Comparison of ENCODE assay signal across 32 cellular contexts in genomic region chr4:73419106-73420038, GRCh38. TPM values are rescaled to one million over a fixed set of nuclear protein-coding genes. Genes with fewer than 3 reads are reported as not detected.
"Had no signal": no experiment of that assay in that cellular context is flagged by ENCODE, and none has a peak within 500 bp of the region (broad histone marks: within the 10 kb centered on the region; RNA-seq: fewer than 3 reads in every experiment).

No MANE protein-coding gene starts in this region.

- H3K4me1 ChIP-seq: breast epithelium, esophagus squamous epithelium, gastrocnemius medialis, pancreas, psoas muscle, right atrium auricular region, spleen, uterus had no signal

- H3K4me3 Mint-ChIP-seq: activated B cell treated with CpG ODN at 0.5 μM for 24 hours; activated CD8-positive, alpha-beta T cell treated with anti-CD3 and anti-CD28 coated beads for 36 hours; activated naive CD4-positive, alpha-beta T cell treated with anti-CD3 and anti-CD28 coated beads, Interleukin-2, amount 50 U/mL, for 24 hours; activated naive CD8-positive, alpha-beta T cell treated with anti-CD3 and anti-CD28 coated beads, Interleukin-2, amount 50 U/mL, for 24 hours; central memory CD8-positive, alpha-beta T cell; memory B cell; naive thymus-derived CD8-positive, alpha-beta T cell; neural crest cell; T-cell; type B pancreatic cell had no signal

- H3K27me3 Mint-ChIP-seq: activated B cell treated with CpG ODN at 0.5 μM for 24 hours; activated CD8-positive, alpha-beta T cell treated with anti-CD3 and anti-CD28 coated beads for 36 hours; activated naive CD8-positive, alpha-beta T cell treated with anti-CD3 and anti-CD28 coated beads, Interleukin-2, amount 50 U/mL, for 24 hours; memory B cell; type B pancreatic cell had no signal

- H3K27ac ChIP-seq: breast epithelium, epithelial cell of prostate, esophagus squamous epithelium, gastrocnemius medialis, pancreas, psoas muscle, right atrium auricular region, spleen, uterus had no signal

- DNase-seq: activated B cell treated with CpG ODN at 0.5 μM for 24 hours; activated CD4-positive, alpha-beta T cell treated with anti-CD3 and anti-CD28 coated beads, Interleukin-2, amount 50 U/mL, for 1 hour; activated CD8-positive, alpha-beta T cell treated with anti-CD3 and anti-CD28 coated beads for 36 hours; activated naive CD8-positive, alpha-beta T cell treated with anti-CD3 and anti-CD28 coated beads, Interleukin-2, amount 50 U/mL, for 24 hours; activated T-cell treated with anti-CD3 and anti-CD28 coated beads, Interleukin-2, amount 50 U/mL, for 48 hours; amygdala; dermis blood vessel endothelial cell; effector CD4-positive, alpha-beta T cell; esophagus squamous epithelium; gastrocnemius medialis; hippocampal formation; left cardiac atrium; naive thymus-derived CD8-positive, alpha-beta T cell; nucleus accumbens; pancreas; psoas muscle; spleen; stimulated activated CD4-positive, alpha-beta T cell treated with anti-CD3 and anti-CD28 coated beads, Interleukin-2, amount 100 ng/mL, for 48 hours; stimulated activated naive CD8-positive, alpha-beta T cell treated with anti-CD3 and anti-CD28 coated beads, Interleukin-15, Interleukin-2, amounts not matched to agents 100 U/mL and 50 U/mL, for 24 hours; T-cell; uterus had no signal

- H3K4me3 ChIP-seq: breast epithelium, esophagus squamous epithelium, gastrocnemius medialis, pancreas, psoas muscle, right atrium auricular region, spleen, uterus had no signal

- H3K27me3 ChIP-seq: breast epithelium, esophagus squamous epithelium, gastrocnemius medialis, pancreas, right atrium auricular region, spleen, uterus had no signal

- H3K36me3 Mint-ChIP-seq: activated naive CD4-positive, alpha-beta T cell treated with anti-CD3 and anti-CD28 coated beads, Interleukin-2, amount 50 U/mL, for 24 hours; memory B cell; naive thymus-derived CD8-positive, alpha-beta T cell; T-cell; type B pancreatic cell had no signal

- H3K9me3 ChIP-seq: breast epithelium, esophagus squamous epithelium, gastrocnemius medialis, pancreas, psoas muscle, right atrium auricular region, spleen, uterus had no signal

- H3K36me3 ChIP-seq: breast epithelium, esophagus squamous epithelium, gastrocnemius medialis, right atrium auricular region, spleen, uterus had no signal

- H3K9me3 Mint-ChIP-seq: activated B cell treated with CpG ODN at 0.5 μM for 24 hours; activated CD8-positive, alpha-beta T cell treated with anti-CD3 and anti-CD28 coated beads for 36 hours; activated naive CD4-positive, alpha-beta T cell treated with anti-CD3 and anti-CD28 coated beads, Interleukin-2, amount 50 U/mL, for 24 hours; activated naive CD8-positive, alpha-beta T cell treated with anti-CD3 and anti-CD28 coated beads, Interleukin-2, amount 50 U/mL, for 24 hours; activated T-helper 2 cell treated with anti-CD3 and anti-CD28 coated beads, Interferon-gamma antibody, Interleukin-2, Interleukin-4, amounts not matched to agents 10 μg/mL and 5 μg/mL and 100 μg/mL, durations not matched to agents 14 hours and 24 hours and 36 hours; central memory CD8-positive, alpha-beta T cell; memory B cell; neural crest cell; T-cell; type B pancreatic cell had no signal

- ATAC-seq: activated CD8-positive, alpha-beta T cell treated with anti-CD3 and anti-CD28 coated beads for 36 hours; activated naive CD8-positive, alpha-beta T cell treated with anti-CD3 and anti-CD28 coated beads, Interleukin-2, amount 50 U/mL, for 24 hours; gastrocnemius medialis; left cardiac atrium; naive thymus-derived CD8-positive, alpha-beta T cell; pancreas; psoas muscle; stimulated activated naive CD8-positive, alpha-beta T cell treated with anti-CD3 and anti-CD28 coated beads, Interleukin-15, Interleukin-2, amounts not matched to agents 100 U/mL and 50 U/mL, for 24 hours; T-cell had no signal

- H3K27ac Mint-ChIP-seq: activated B cell treated with CpG ODN at 0.5 μM for 24 hours; activated CD8-positive, alpha-beta T cell treated with anti-CD3 and anti-CD28 coated beads for 36 hours; activated naive CD4-positive, alpha-beta T cell treated with anti-CD3 and anti-CD28 coated beads, Interleukin-2, amount 50 U/mL, for 24 hours; activated naive CD8-positive, alpha-beta T cell treated with anti-CD3 and anti-CD28 coated beads, Interleukin-2, amount 50 U/mL, for 24 hours; activated T-helper 2 cell treated with anti-CD3 and anti-CD28 coated beads, Interferon-gamma antibody, Interleukin-2, Interleukin-4, amounts not matched to agents 10 μg/mL and 5 μg/mL and 100 μg/mL, durations not matched to agents 14 hours and 24 hours and 36 hours; memory B cell; naive thymus-derived CD8-positive, alpha-beta T cell; T-cell; type B pancreatic cell had no signal

- H3K4me1 Mint-ChIP-seq: activated B cell treated with CpG ODN at 0.5 μM for 24 hours; activated naive CD4-positive, alpha-beta T cell treated with anti-CD3 and anti-CD28 coated beads, Interleukin-2, amount 50 U/mL, for 24 hours; activated naive CD8-positive, alpha-beta T cell treated with anti-CD3 and anti-CD28 coated beads, Interleukin-2, amount 50 U/mL, for 24 hours; central memory CD8-positive, alpha-beta T cell; memory B cell; naive thymus-derived CD8-positive, alpha-beta T cell; T-cell had no signal

RNA-seq across cellular contexts. Expression of gene ALB, which starts 15.3 kb away (rescaled TPM):
- total RNA-seq: activated B cell treated with CpG ODN at 0.5 μM for 24 hours; activated CD8-positive, alpha-beta T cell treated with anti-CD3 and anti-CD28 coated beads for 36 hours; activated T-helper 2 cell treated with anti-CD3 and anti-CD28 coated beads, Interferon-gamma antibody, Interleukin-2, Interleukin-4, amounts not matched to agents 10 μg/mL and 5 μg/mL and 100 μg/mL, durations not matched to agents 14 hours and 24 hours and 36 hours; dermis blood vessel endothelial cell; T-helper 2 cell treated with Interferon-gamma antibody and Interleukin-4, amounts not matched to agents 100 ng/mL and 5 ng/mL, for 36 hours had no signal

RNA-seq across cellular contexts. Expression of gene AFP, which starts 16.6 kb away (rescaled TPM):
- total RNA-seq: activated B cell treated with CpG ODN at 0.5 μM for 24 hours; activated CD8-positive, alpha-beta T cell treated with anti-CD3 and anti-CD28 coated beads for 36 hours; activated T-helper 2 cell treated with anti-CD3 and anti-CD28 coated beads, Interferon-gamma antibody, Interleukin-2, Interleukin-4, amounts not matched to agents 10 μg/mL and 5 μg/mL and 100 μg/mL, durations not matched to agents 14 hours and 24 hours and 36 hours; dermis blood vessel endothelial cell; esophagus squamous epithelium; gastrocnemius medialis; left cardiac atrium; lower leg skin; naive thymus-derived CD8-positive, alpha-beta T cell; neural crest cell; psoas muscle; right atrium auricular region; spleen; T-helper 2 cell treated with Interferon-gamma antibody and Interleukin-4, amounts not matched to agents 100 ng/mL and 5 ng/mL, for 36 hours; uterus had no signal
